ENCODE assay signal across 1 cellular context in genomic region chr12:49748800-49749199, GRCh38.
TF ChIP-seq lines count a peak whose summit lies in the region.

No MANE protein-coding gene starts in this region.

TF ChIP-seq in GM23338, 12 proteins besides CTCF, POLR2A, EP300 and RAD21:
- no peak for TF ChIP-seq EZH2phosphoT487 (IDR thresholded peaks at IDR 0.05; ENCODE audit: unreplicated experiment)
